Comparison of ENCODE assay signal across 8 cellular contexts in the genomic region with DNA sequence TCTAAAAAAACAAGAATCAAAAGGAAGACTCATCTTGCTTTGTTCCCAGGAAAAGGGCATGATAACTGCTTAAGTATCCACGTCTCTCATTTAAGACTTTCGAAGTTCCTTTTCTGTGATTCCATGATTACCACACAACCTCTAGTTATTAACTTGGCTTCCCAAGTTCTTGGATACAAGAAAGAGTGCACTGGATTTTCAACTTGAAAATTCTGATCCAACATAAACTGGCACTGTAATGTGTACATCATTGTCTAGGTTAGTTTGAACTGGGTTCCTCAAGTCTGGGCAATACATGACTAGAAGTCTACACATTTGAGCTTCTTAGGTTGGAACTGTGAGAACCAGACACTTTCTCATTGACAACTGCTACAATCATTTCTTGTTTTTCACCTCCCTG. TPM values are rescaled to one million over a fixed set of nuclear protein-coding genes. Genes with fewer than 3 reads are reported as not detected.
A peak's percentile ranks its signal among the peaks of the same experiment; 100 is the strongest.
DNase-seq lines count a peak whose midpoint lies in the region; ATAC-seq, FAIRE-seq and TF ChIP-seq lines count a peak whose summit lies in the region.

No MANE protein-coding gene starts in this region.

- H3K9me3 Mint-ChIP-seq in osteocyte (ENCODE audit: unreplicated experiment) = no peaks in the 10 kb centered on the region

- 0 out of 2 replicates have a peak, but pooled peaks cover 12% of the 10 kb centered on the region for H3F3A ChIP-seq in MM.1S (ENCODE audit: insufficient read depth, low read length)

- no peaks in the 10 kb centered on the region for H3K9me2 ChIP-seq in MM.1S (replicated peaks; ENCODE audit: insufficient read depth, low read length)

- H3K27me3 ChIP-seq in MM.1S (replicated peaks; ENCODE audit: insufficient read depth, low read length) = no peaks in the 10 kb centered on the region
- H3K27me3 ChIP-seq in effector memory CD4-positive, alpha-beta T cell (replicated peaks; ENCODE audit: control insufficient read depth, insufficient read depth, low read length, poor library complexity, severe bottlenecking) = no peaks in the 10 kb centered on the region

- H3K27ac ChIP-seq in MM.1S (ENCODE audit: low read length) = no peak overlapping the region; the same call in 1 of the 2 replicates
- H3K27ac ChIP-seq in effector memory CD4-positive, alpha-beta T cell (ENCODE audit: insufficient read depth, low read length, poor library complexity, severe bottlenecking) = no peak overlapping the region

- H2AFZ ChIP-seq in MM.1S (ENCODE audit: low read length) = no peak overlapping the region

- no peaks in the 10 kb centered on the region for H3K4me1 ChIP-seq in ES-I3 (ENCODE audit: insufficient read depth, low read length)
- peaks cover 10% of the 10 kb centered on the region; the same call in 1 of the 2 replicates for H3K4me1 ChIP-seq in MM.1S (ENCODE audit: low read length)
- peaks cover 8% of the 10 kb centered on the region for H3K4me1 ChIP-seq in effector memory CD4-positive, alpha-beta T cell (ENCODE audit: control insufficient read depth, insufficient read depth, low read length, poor library complexity, severe bottlenecking)

- H3K9ac ChIP-seq in ES-I3 (ENCODE audit: low read depth, low read length) (peak overlapping the region; percentile 65; the same call in 1 of the 2 replicates), MM.1S (ENCODE audit: low read length) (no peak overlapping the region; the same call in 1 of the 2 replicates)

- no peaks in the 10 kb centered on the region for H3K27me3 Mint-ChIP-seq in osteocyte (ENCODE audit: unreplicated experiment)

- DNase-seq in MM.1S (no peak), osteocyte (ENCODE audit: extremely low spot score, unreplicated experiment) (no peak), D721Med (ENCODE audit: insufficient read length, low spot score) (no peak), mesenteric fat pad (ENCODE audit: low spot score) (no peak)
- DNase-seq in effector memory CD4-positive, alpha-beta T cell = no peak

- peak overlapping the region; percentile 63 for H3K4me2 ChIP-seq in MM.1S (ENCODE audit: low read depth, low read length)

- peak overlapping the region; percentile 60 for H3K27ac Mint-ChIP-seq in osteocyte (ENCODE audit: unreplicated experiment)

- no peak overlapping the region for H3K4me3 Mint-ChIP-seq in osteocyte (ENCODE audit: unreplicated experiment)

- no peaks in the 10 kb centered on the region for H4K20me1 ChIP-seq in MM.1S (ENCODE audit: insufficient read depth, low read length)

- H3K4me3 ChIP-seq in MM.1S (ENCODE audit: low read length) = peak overlapping the region; percentile 88
- peak overlapping the region; percentile 59 for H3K4me3 ChIP-seq in effector memory CD4-positive, alpha-beta T cell (ENCODE audit: insufficient read depth, low read depth, low read length, poor library complexity, severe bottlenecking)

- H3K36me3 ChIP-seq in ES-I3 (ENCODE audit: insufficient read depth, low read length) (no peaks in the 10 kb centered on the region), MM.1S (replicated peaks; ENCODE audit: insufficient read depth, low read length) (no peaks in the 10 kb centered on the region)
- H3K36me3 ChIP-seq in effector memory CD4-positive, alpha-beta T cell (ENCODE audit: control insufficient read depth, insufficient read depth, low read length) = no peaks in the 10 kb centered on the region

- ATAC-seq in GM18909 (IDR thresholded peaks at IDR 0.05; ENCODE audit: poor library complexity, unreplicated experiment) (no peak), GM18502 (IDR thresholded peaks at IDR 0.05; ENCODE audit: poor library complexity, unreplicated experiment) (no peak)

- TF ChIP-seq CTCF in MM.1S (IDR thresholded peaks at IDR 0.05; ENCODE audit: low read length) = no peak
- TF ChIP-seq CTCF in osteocyte (IDR thresholded peaks at IDR 0.05) = no peak
- no peak for TF ChIP-seq CTCF in D721Med (IDR thresholded peaks at IDR 0.05; ENCODE audit: insufficient read depth, missing control alignments)

- no peaks in the 10 kb centered on the region for H3K36me3 Mint-ChIP-seq in osteocyte (ENCODE audit: unreplicated experiment)

- no peaks in the 10 kb centered on the region for H3K9me3 ChIP-seq in ES-I3 (ENCODE audit: control insufficient read depth, insufficient read depth, low read length)
- H3K9me3 ChIP-seq in MM.1S (replicated peaks; ENCODE audit: insufficient read depth, low read length) = no peaks in the 10 kb centered on the region
- no peaks in the 10 kb centered on the region for H3K9me3 ChIP-seq in effector memory CD4-positive, alpha-beta T cell (ENCODE audit: control insufficient read depth, low read length)

- H3K79me2 ChIP-seq in MM.1S (ENCODE audit: low read length) = peaks cover 67% of the 10 kb centered on the region

- no peak for FAIRE-seq in D721Med (lab: Jason Lieb, UNC)

- H3K4me1 Mint-ChIP-seq in osteocyte (ENCODE audit: unreplicated experiment) = peaks cover 45% of the 10 kb centered on the region

RNA-seq across cellular contexts. Expression of gene KLHL28, which starts 1.6 kb away (rescaled TPM):
- total RNA-seq in osteocyte (15.3 and 18.1 TPM in 2 replicates), mesenteric fat pad (10.0 TPM)

RNA-seq across cellular contexts. Expression of gene TOGARAM1, which starts 1.8 kb away (rescaled TPM):
- total RNA-seq in osteocyte (20.7 and 22.0 TPM in 2 replicates), mesenteric fat pad (13.4 TPM)
